17 cellular contexts compared by ENCODE assay signal in the genomic region with DNA sequence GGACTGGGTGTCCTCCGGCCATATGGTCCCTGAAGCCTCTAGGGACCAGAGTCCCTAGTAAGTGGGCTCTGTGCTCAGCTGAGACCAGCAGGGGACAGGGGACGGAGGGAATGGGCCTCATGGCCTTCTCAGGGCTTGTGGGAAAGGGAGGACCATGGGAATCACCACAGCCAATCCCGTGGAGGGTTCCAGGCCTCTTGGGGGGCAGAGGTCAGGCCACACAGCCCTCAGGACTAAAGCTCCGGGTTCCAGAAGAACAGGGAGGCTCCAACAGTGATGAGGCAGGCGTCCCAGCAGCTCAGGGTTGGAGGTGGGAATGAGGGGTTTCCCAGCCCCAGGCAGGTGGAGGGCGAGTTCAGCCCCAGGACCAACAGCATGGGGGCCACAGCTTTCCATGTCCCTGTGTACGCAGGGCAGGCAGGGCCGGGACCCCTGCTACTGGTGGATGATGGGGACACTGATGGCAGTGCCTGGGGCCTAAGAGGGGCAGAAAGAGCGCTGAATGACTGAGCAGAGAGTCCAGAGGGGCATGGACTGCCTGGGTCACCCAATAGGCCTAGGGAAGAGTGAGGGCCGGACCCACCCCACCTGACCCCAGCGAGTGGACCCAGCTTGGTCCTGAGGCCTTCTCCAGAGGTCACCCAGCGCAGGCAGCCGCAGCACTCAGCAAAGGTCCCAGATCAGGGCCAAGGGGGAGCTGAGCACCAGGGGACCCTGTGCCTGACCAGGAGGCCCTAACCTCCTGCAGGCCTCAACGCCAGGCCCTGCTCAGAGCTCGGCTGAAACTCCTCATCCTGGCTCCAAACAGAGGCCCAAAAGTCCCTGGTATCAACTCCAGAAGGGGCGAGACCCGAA. TPM values are rescaled to one million over a fixed set of nuclear protein-coding genes. Genes with fewer than 3 reads are reported as not detected.
DNase-seq lines count a peak whose midpoint lies in the region; ATAC-seq and TF ChIP-seq lines count a peak whose summit lies in the region.
"Had no signal": no experiment of that assay in that cellular context is flagged by ENCODE, and none has a peak within 500 bp of the region (broad histone marks: within the 10 kb centered on the region; RNA-seq: fewer than 3 reads in every experiment).

No MANE protein-coding gene starts in this region.

- peak overlapping the region; percentile 4; the same call in 1 of the 2 replicates for H2AK5ac ChIP-seq in IMR-90 (ENCODE audit: low read depth, low read length)

- no peak overlapping the region for H3K27ac ChIP-seq in IMR-90 (ENCODE audit: insufficient read depth, low read length)
- peak overlapping the region; percentile 70 to 97 (median 88) for H3K27ac ChIP-seq in esophagus muscularis mucosa (replicated peaks in 1 of 4)
- H3K27ac ChIP-seq in tibial nerve: peak overlapping the region; percentile 16 to 69 (median 43)
- H3K27ac ChIP-seq in OCI-LY7 (ENCODE audit: low read depth, low read length, poor library complexity, severe bottlenecking): no peak overlapping the region
- H3K27ac ChIP-seq: prostate gland, VCaP had no signal

- H3K4me1 ChIP-seq in IMR-90 (ENCODE audit: control insufficient read depth, insufficient read depth, low read length): no peaks in the 10 kb centered on the region
- H3K4me1 ChIP-seq in esophagus muscularis mucosa: peaks cover 29 to 66% (median 62%) of the 10 kb centered on the region in 4 donors
- no peaks in the 10 kb centered on the region for H3K4me1 ChIP-seq in mucosa of descending colon (ENCODE audit: low read depth)
- H3K4me1 ChIP-seq in tibial nerve: peaks cover 0 to 40% (median 3%) of the 10 kb centered on the region in 4 donors
- H3K4me1 ChIP-seq in OCI-LY7 (ENCODE audit: insufficient read depth, low read length, poor library complexity, severe bottlenecking): peaks cover 10% of the 10 kb centered on the region
- H3K4me1 ChIP-seq: HAP-1, prostate gland had no signal

- H2BK15ac ChIP-seq in IMR-90 (ENCODE audit: low read depth, low read length): no peak overlapping the region

- in situ Hi-C loops in IMR-90 (cut with MboI; ENCODE audit: low sequenced_read_pairs): no loop called here

- TF ChIP-seq CTCF in IMR-90 (conservative IDR thresholded peaks at IDR 0.05; ENCODE audit: low read depth, low read length): no peak
- no peak for TF ChIP-seq CTCF in esophagus muscularis mucosa (IDR thresholded peaks at IDR 0.05)
- TF ChIP-seq CTCF in mucosa of descending colon (IDR thresholded peaks at IDR 0.05): no peak
- no peak for TF ChIP-seq CTCF in tibial nerve (IDR thresholded peaks at IDR 0.05)
- TF ChIP-seq CTCF in OCI-LY7 (conservative IDR thresholded peaks at IDR 0.05; ENCODE audit: low read length): no peak

- H4K5ac ChIP-seq in IMR-90 (ENCODE audit: low read depth, low read length): no peak overlapping the region

- H3K56ac ChIP-seq in IMR-90 (ENCODE audit: extremely low read depth, insufficient read depth, low read length): no peak overlapping the region

- DNase-seq in IMR-90 (no peak), esophagus muscularis mucosa (ENCODE audit: extremely low spot score) (no peak), mucosa of descending colon (peak in 1 of 3 donors; percentile 45), tibial nerve (ENCODE audit: low spot score in 2 of 2) (no peak), OCI-LY7 (ENCODE audit: low spot score) (no peak), HPDE6-E6E7 (ENCODE audit: extremely low spot score) (no peak)
- DNase-seq in activated CD4-positive, alpha-beta T cell treated with anti-CD3 and anti-CD28 coated beads, Interleukin-2, amount 10 ng/mL, durations not matched to agents 24 days and 14 days: no peak
- DNase-seq: activated CD8-positive, alpha-beta memory T cell treated with anti-CD3 and anti-CD28 coated beads, Interleukin-2, amount 10 ng/mL, durations not matched to agents 7 days and 5 days; activated naive CD4-positive, alpha-beta T cell treated with anti-CD3 and anti-CD28 coated beads, Interleukin-2, amount 50 U/mL, for 16 hours; cerebellar nuclear complex; midbrain; stimulated activated CD4-positive, alpha-beta T cell treated with anti-CD3 and anti-CD28 coated beads, Interleukin-1b, Interleukin-23, amount 100 ng/mL, for 48 hours had no signal

- H3K9ac ChIP-seq in IMR-90 (ENCODE audit: low read depth, low read length): no peak overlapping the region

- ATAC-seq in IMR-90 (ENCODE audit: low read depth): peak; percentile 34
- peak; percentile 8 for ATAC-seq in mucosa of descending colon
- no peak for ATAC-seq in GM18907 (IDR thresholded peaks at IDR 0.05; ENCODE audit: unreplicated experiment)
- ATAC-seq: activated CD8-positive, alpha-beta memory T cell treated with anti-CD3 and anti-CD28 coated beads, Interleukin-2, amount 10 ng/mL, durations not matched to agents 7 days and 5 days had no signal

- no peak overlapping the region for H3K14ac ChIP-seq in IMR-90 (replicated peaks; ENCODE audit: low read depth, low read length)

- 89% methylated on average over 9 of the region's 17 CpGs; no CpG with 5 or more reads in 1 of the 2 experiments for WGBS in IMR-90 (ENCODE audit: extremely low coverage in 2 of 2, insufficient read length in 1 of 2), 2 experiments
- WGBS in esophagus muscularis mucosa: 41% methylated on average over 12 of the region's 17 CpGs
- 61 to 66% methylated on average over 11 to 13 of the region's 17 CpGs for WGBS in tibial nerve, 2 donors

- peaks cover 9 to 54% of the 10 kb centered on the region in 2 experiments; a peak in 3 of 4 replicates for H3K79me1 ChIP-seq in IMR-90 (ENCODE audit: low read depth in 1 of 2, low read length in 2 of 2)

- H3K36me3 Mint-ChIP-seq in activated CD4-positive, alpha-beta T cell treated with anti-CD3 and anti-CD28 coated beads, Interleukin-2, amount 10 ng/mL, durations not matched to agents 24 days and 14 days (ENCODE audit: low read depth): no peaks in the 10 kb centered on the region
- H3K36me3 Mint-ChIP-seq: activated CD8-positive, alpha-beta memory T cell treated with anti-CD3 and anti-CD28 coated beads, Interleukin-2, amount 10 ng/mL, durations not matched to agents 7 days and 5 days; CD14-positive monocyte had no signal

- no peak overlapping the region for H3K23ac ChIP-seq in IMR-90 (ENCODE audit: low read depth, low read length)

- POLR2A ChIA-PET in IMR-90 (lab: Charles Lee; ENCODE audit: unreplicated experiment) (interaction anchor here (1.4 kb wide), 1 partner anchor 85 kb away, joined by 5 read pairs; no protein-coding TSS in a partner anchor), OCI-LY7 (lab: Charles Lee) (no interaction called here)

- H3K18ac ChIP-seq in IMR-90 (ENCODE audit: low read depth, low read length): no peak overlapping the region

- no peaks in the 10 kb centered on the region for H3K27me3 ChIP-seq in IMR-90 (ENCODE audit: control insufficient read depth, insufficient read depth, low read length)
- H3K27me3 ChIP-seq in esophagus muscularis mucosa: no peaks in the 10 kb centered on the region
- H3K27me3 ChIP-seq in tibial nerve: no peaks in the 10 kb centered on the region

- peaks cover 6% of the 10 kb centered on the region; the same call in 1 of the 2 replicates for H3K9me1 ChIP-seq in IMR-90 (ENCODE audit: insufficient read depth, low read length)

- H3K4ac ChIP-seq in IMR-90 (ENCODE audit: low read depth, low read length): no peak overlapping the region

- no peak overlapping the region for H3K27ac Mint-ChIP-seq in activated CD4-positive, alpha-beta T cell treated with anti-CD3 and anti-CD28 coated beads, Interleukin-2, amount 10 ng/mL, durations not matched to agents 24 days and 14 days
- H3K27ac Mint-ChIP-seq: activated CD8-positive, alpha-beta memory T cell treated with anti-CD3 and anti-CD28 coated beads, Interleukin-2, amount 10 ng/mL, durations not matched to agents 7 days and 5 days had no signal

- H3K4me3 ChIP-seq in IMR-90 (ENCODE audit: insufficient read depth, low read depth, low read length) (no peak overlapping the region), esophagus muscularis mucosa (no peak overlapping the region), mucosa of descending colon (no peak overlapping the region), tibial nerve (no peak overlapping the region), OCI-LY7 (ENCODE audit: low read depth, low read length, poor library complexity, severe bottlenecking) (no peak overlapping the region)
- H3K4me3 ChIP-seq: HAP-1, prostate gland had no signal

- no peak overlapping the region for H2BK5ac ChIP-seq in IMR-90 (ENCODE audit: low read depth, low read length, poor library complexity, severe bottlenecking)

- peak overlapping the region; percentile 64 for H2AFZ ChIP-seq in IMR-90 (replicated peaks; ENCODE audit: low read length, poor library complexity)
- no peak overlapping the region for H2AFZ ChIP-seq in OCI-LY7 (ENCODE audit: low read length)

- H2BK120ac ChIP-seq in IMR-90 (ENCODE audit: low read depth, low read length): no peak overlapping the region

- no peak overlapping the region for H2BK20ac ChIP-seq in IMR-90 (ENCODE audit: low read depth, low read length)

- H3K4me1 Mint-ChIP-seq in activated CD4-positive, alpha-beta T cell treated with anti-CD3 and anti-CD28 coated beads, Interleukin-2, amount 10 ng/mL, durations not matched to agents 24 days and 14 days: no peaks in the 10 kb centered on the region
- H3K4me1 Mint-ChIP-seq: activated CD8-positive, alpha-beta memory T cell treated with anti-CD3 and anti-CD28 coated beads, Interleukin-2, amount 10 ng/mL, durations not matched to agents 7 days and 5 days; CD14-positive monocyte had no signal

- dilution Hi-C loops in IMR-90 (cut with HindIII; ENCODE audit: low sequenced_read_pairs, unreplicated experiment): no loop called here

- H2AK9ac ChIP-seq in IMR-90 (replicated peaks; ENCODE audit: low read depth, low read length, poor library complexity): peak overlapping the region; percentile 87

- no peaks in the 10 kb centered on the region for H3K9me3 Mint-ChIP-seq in activated CD4-positive, alpha-beta T cell treated with anti-CD3 and anti-CD28 coated beads, Interleukin-2, amount 10 ng/mL, durations not matched to agents 24 days and 14 days
- H3K9me3 Mint-ChIP-seq: CD14-positive monocyte had no signal

- BruUV-seq in IMR-90 (replicated peaks; lab: Mats Ljungman, UMichigan) (no TSS peak), OCI-LY7 (replicated peaks; lab: Mats Ljungman, UMichigan) (no TSS peak)

- H3K36me3 ChIP-seq in IMR-90 (ENCODE audit: control insufficient read depth, insufficient read depth, low read length) (peaks cover 40% of the 10 kb centered on the region), esophagus muscularis mucosa (peaks cover 28 to 48% (median 46%) of the 10 kb centered on the region in 4 donors), mucosa of descending colon (ENCODE audit: low read depth) (no peaks in the 10 kb centered on the region), tibial nerve (peaks cover 0 to 44% (median 0%) of the 10 kb centered on the region in 3 donors), OCI-LY7 (ENCODE audit: insufficient read depth, low read length) (no peaks in the 10 kb centered on the region)
- H3K36me3 ChIP-seq: HAP-1, prostate gland had no signal

- CTCF ChIA-PET in IMR-90 (lab: Yijun Ruan, JAX) (no interaction called here), OCI-LY7 (lab: Charles Lee; ENCODE audit: unreplicated experiment) (no interaction called here)

- H3K9me2 ChIP-seq in OCI-LY7 (ENCODE audit: insufficient read depth, low read length): no peaks in the 10 kb centered on the region

- H3K79me2 ChIP-seq in OCI-LY7 (ENCODE audit: insufficient read depth, low read depth, low read length): no peaks in the 10 kb centered on the region

- no peak for TF ChIP-seq RAD21 in IMR-90 (IDR thresholded peaks at IDR 0.05; ENCODE audit: low read length)

- H3K9me3 ChIP-seq in IMR-90 (ENCODE audit: control insufficient read depth, insufficient read depth, low read length) (no peaks in the 10 kb centered on the region), esophagus muscularis mucosa (no peaks in the 10 kb centered on the region), mucosa of descending colon (no peaks in the 10 kb centered on the region), tibial nerve (no peaks in the 10 kb centered on the region), OCI-LY7 (ENCODE audit: low read length) (no peaks in the 10 kb centered on the region)
- H3K9me3 ChIP-seq: HAP-1, prostate gland had no signal

- TF ChIP-seq EP300 in esophagus muscularis mucosa (IDR thresholded peaks at IDR 0.05) (no peak), tibial nerve (IDR thresholded peaks at IDR 0.05) (peak in 1 of 2 donors; percentile 10)

- no peak overlapping the region; the same call in 1 of the 2 replicates for H4K91ac ChIP-seq in IMR-90 (ENCODE audit: insufficient read depth, low read depth, low read length)

- no peak overlapping the region for H3K4me3 Mint-ChIP-seq in activated CD4-positive, alpha-beta T cell treated with anti-CD3 and anti-CD28 coated beads, Interleukin-2, amount 10 ng/mL, durations not matched to agents 24 days and 14 days
- H3K4me3 Mint-ChIP-seq: activated CD8-positive, alpha-beta memory T cell treated with anti-CD3 and anti-CD28 coated beads, Interleukin-2, amount 10 ng/mL, durations not matched to agents 7 days and 5 days; CD14-positive monocyte had no signal

- TF ChIP-seq POLR2A in IMR-90 (IDR thresholded peaks at IDR 0.05; ENCODE audit: low read depth, low read length): no peak
- TF ChIP-seq POLR2A in esophagus muscularis mucosa (IDR thresholded peaks at IDR 0.05; ENCODE audit: low read depth): no peak
- no peak for TF ChIP-seq POLR2A in tibial nerve (IDR thresholded peaks at IDR 0.05)

- H3K27me3 Mint-ChIP-seq in activated CD4-positive, alpha-beta T cell treated with anti-CD3 and anti-CD28 coated beads, Interleukin-2, amount 10 ng/mL, durations not matched to agents 24 days and 14 days: no peaks in the 10 kb centered on the region
- H3K27me3 Mint-ChIP-seq: activated CD8-positive, alpha-beta memory T cell treated with anti-CD3 and anti-CD28 coated beads, Interleukin-2, amount 10 ng/mL, durations not matched to agents 7 days and 5 days had no signal

- H4K8ac ChIP-seq in IMR-90 (ENCODE audit: low read depth in 2 of 2, low read length in 2 of 2): peak overlapping the region; percentile 21 to 29; a peak in 2 of 4 replicates

- no peak overlapping the region for H3K4me2 ChIP-seq in IMR-90 (ENCODE audit: low read depth, low read length)
- H3K4me2 ChIP-seq in OCI-LY7 (ENCODE audit: low read length): no peak overlapping the region

- intact Hi-C loops in IMR-90 (cut with micrococcal nuclease) (no loop called here), esophagus muscularis mucosa (cut with DNase I) (loop anchor here (10.0 kb wide), 1 partner anchor 335 kb away; no protein-coding TSS in a partner anchor), mucosa of descending colon (cut with DNase I, micrococcal nuclease) (loop anchor here in 1 of 2 donors (10.0 kb wide), 1 partner anchor 85 kb away; no protein-coding TSS in a partner anchor), OCI-LY7 (cut with micrococcal nuclease; ENCODE audit: unreplicated experiment) (no loop called here)
- intact Hi-C loops in activated CD4-positive, alpha-beta T cell treated with anti-CD3 and anti-CD28 coated beads, Interleukin-2, amount 10 ng/mL, durations not matched to agents 24 days and 14 days (cut with micrococcal nuclease): no loop called here

- peaks cover 61% of the 10 kb centered on the region for H4K20me1 ChIP-seq in IMR-90 (ENCODE audit: insufficient read depth, low read length)
- H4K20me1 ChIP-seq in OCI-LY7 (ENCODE audit: insufficient read depth, low read length): no peaks in the 10 kb centered on the region

RNA-seq across cellular contexts. Expression of a gene that starts 8.8 kb away (rescaled TPM):
- 90.0 and 97.5 TPM in 2 replicates for total RNA-seq in IMR-90 (2012; rRNA removed)
- polyA plus RNA-seq in IMR-90 (2012; rRNA removed): 425 and 491 TPM in 2 replicates
- polyA plus RNA-seq in IMR-90 (2012; cell fraction: cytosol; rRNA removed): 389 and 526 TPM in 2 replicates
- 246 and 255 TPM in 2 replicates for polyA plus RNA-seq in IMR-90 (2012; cell fraction: nucleus; rRNA removed; ENCODE audit: low replicate concordance)
- 1,000 to 10,000 TPM; 2,169 to 3,466 (median 2,516) TPM for total RNA-seq in esophagus muscularis mucosa
- total RNA-seq in mucosa of descending colon: 1,000 to 10,000 TPM in 1 of 3 donors, 100 to 1,000 TPM in 1, 10 to 100 TPM in 1; 74.3 to 3,203 (median 259) TPM
- 100 to 1,000 TPM; 140 to 245 (median 219) TPM for total RNA-seq in tibial nerve
- total RNA-seq in OCI-LY7 (2014; rRNA removed; shearing (Covaris generic)): not detected in 2 replicates
- total RNA-seq in OCI-LY7 (2022): not detected in 2 replicates
- total RNA-seq in activated CD4-positive, alpha-beta T cell treated with anti-CD3 and anti-CD28 coated beads, Interleukin-2, amount 10 ng/mL, durations not matched to agents 24 days and 14 days: 0.14 and 0.33 TPM in 2 replicates

RNA-seq across cellular contexts. Expression of a gene that starts 23.2 kb away (rescaled TPM):
- 9.7 and 10.6 TPM in 2 replicates for total RNA-seq in IMR-90 (2012; rRNA removed)
- 11.6 and 12.7 TPM in 2 replicates for polyA plus RNA-seq in IMR-90 (2012; rRNA removed)
- 7.5 and 9.7 TPM in 2 replicates for polyA plus RNA-seq in IMR-90 (2012; cell fraction: cytosol; rRNA removed)
- polyA plus RNA-seq in IMR-90 (2012; cell fraction: nucleus; rRNA removed; ENCODE audit: low replicate concordance): 9.9 and 15.1 TPM in 2 replicates
- total RNA-seq in esophagus muscularis mucosa: 10 to 100 TPM in 2 of 4 donors, 1 to 10 TPM in 2; 5.8 to 18.5 (median 10.6) TPM
- 10 to 100 TPM in 1 of 3 donors, 1 to 10 TPM in 2; 4.2 to 13.3 (median 6.5) TPM for total RNA-seq in mucosa of descending colon
- 10 to 100 TPM; 13.2 to 27.7 (median 19.6) TPM for total RNA-seq in tibial nerve
- 26.6 and 41.3 TPM in 2 replicates for total RNA-seq in OCI-LY7 (2014; rRNA removed; shearing (Covaris generic))
- 45.2 and 49.4 TPM in 2 replicates for total RNA-seq in OCI-LY7 (2022)
- total RNA-seq in activated CD4-positive, alpha-beta T cell treated with anti-CD3 and anti-CD28 coated beads, Interleukin-2, amount 10 ng/mL, durations not matched to agents 24 days and 14 days: 55.2 and 55.7 TPM in 2 replicates

RNA-seq across cellular contexts. Expression of a gene that starts 55.4 kb away (rescaled TPM):
- 74.0 and 90.3 TPM in 2 replicates for total RNA-seq in IMR-90 (2012; rRNA removed)
- 93.1 and 96.6 TPM in 2 replicates for polyA plus RNA-seq in IMR-90 (2012; rRNA removed)
- polyA plus RNA-seq in IMR-90 (2012; cell fraction: cytosol; rRNA removed): 60.5 and 63.1 TPM in 2 replicates
- polyA plus RNA-seq in IMR-90 (2012; cell fraction: nucleus; rRNA removed; ENCODE audit: low replicate concordance): 30.9 and 74.4 TPM in 2 replicates
- 10 to 100 TPM; 60.2 to 94.8 (median 81.6) TPM for total RNA-seq in esophagus muscularis mucosa
- 100 to 1,000 TPM in 2 of 3 donors, 10 to 100 TPM in 1; 96.2 to 150 (median 128) TPM for total RNA-seq in mucosa of descending colon
- total RNA-seq in tibial nerve: 10 to 100 TPM; 44.6 to 62.7 (median 53.3) TPM
- 66.6 and 72.2 TPM in 2 replicates for total RNA-seq in OCI-LY7 (2014; rRNA removed; shearing (Covaris generic))
- 76.0 and 94.8 TPM in 2 replicates for total RNA-seq in OCI-LY7 (2022)
- 114 and 122 TPM in 2 replicates for total RNA-seq in activated CD4-positive, alpha-beta T cell treated with anti-CD3 and anti-CD28 coated beads, Interleukin-2, amount 10 ng/mL, durations not matched to agents 24 days and 14 days

Comparison
In these comparisons a context has a peak if more than half of its experiments do, and no peak if none do; other contexts are left out.
1. H3K27ac ChIP-seq: peak in esophagus muscularis mucosa (4 of 4) and tibial nerve (4 of 4); none in IMR-90 (single experiment) and OCI-LY7 (single experiment).
2. RNA of a gene that starts 8.8 kb away (total RNA-seq): 2,169 to 3,466 TPM in esophagus muscularis mucosa, 74.3 to 3,203 TPM in mucosa of descending colon, 140 to 245 TPM in tibial nerve and 90.0 to 97.5 TPM in IMR-90; 0.14 to 0.33 TPM in activated CD4-positive, alpha-beta T cell treated with anti-CD3 and anti-CD28 coated beads, Interleukin-2, amount 10 ng/mL, durations not matched to agents 24 days and 14 days and not detected in OCI-LY7; every median in the first group is over 10 times any median in the second.